ENCODE assay signal across 9 cellular contexts in the genomic region with DNA sequence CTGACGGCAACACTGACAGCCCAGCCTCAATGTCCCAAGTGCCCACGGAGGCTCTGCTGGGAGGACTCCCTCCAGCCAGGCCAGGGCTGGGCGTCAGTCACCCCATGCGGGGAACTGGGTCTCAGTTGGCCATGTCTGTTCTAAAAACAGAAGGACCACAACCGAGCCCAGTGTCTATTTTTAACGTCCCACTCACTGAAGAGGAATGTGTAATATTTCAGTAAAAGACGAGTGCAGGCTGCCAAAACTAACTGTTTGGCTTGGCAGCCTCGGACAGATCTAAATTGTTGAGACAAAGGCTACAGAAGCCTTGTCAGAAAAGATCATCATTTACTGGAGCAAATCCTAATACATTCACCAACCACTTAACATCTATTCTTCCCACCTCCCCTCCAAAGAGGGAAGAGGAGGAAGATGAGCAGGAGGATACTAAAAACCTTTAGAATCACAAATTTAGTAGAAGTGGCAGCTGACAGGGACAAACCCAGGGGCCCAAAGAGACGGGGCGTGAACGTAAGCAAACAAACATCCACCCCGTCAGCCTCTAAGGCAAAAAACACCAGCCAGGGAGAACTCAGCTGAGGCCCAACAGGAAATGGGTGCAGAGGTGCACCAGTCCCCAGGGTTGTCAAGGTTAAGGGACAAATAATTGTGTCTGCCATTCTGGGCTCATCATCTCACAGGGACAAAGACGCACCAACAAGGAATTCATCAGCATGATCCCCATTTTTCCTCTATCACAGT. TPM values are rescaled to one million over a fixed set of nuclear protein-coding genes. Genes with fewer than 3 reads are reported as not detected.
A peak's percentile ranks its signal among the peaks of the same experiment; 100 is the strongest.
DNase-seq lines count a peak whose midpoint lies in the region; ATAC-seq and TF ChIP-seq lines count a peak whose summit lies in the region.
"Had no signal": no experiment of that assay in that cellular context is flagged by ENCODE, and none has a peak within 500 bp of the region (broad histone marks: within the 10 kb centered on the region; RNA-seq: fewer than 3 reads in every experiment).

No MANE protein-coding gene starts in this region.

- intact Hi-C loops in left ventricle myocardium inferior (cut with micrococcal nuclease), result no loop called here

- ATAC-seq in GM21786 (IDR thresholded peaks at IDR 0.05; ENCODE audit: unreplicated experiment) (no peak), HG02763 (IDR thresholded peaks at IDR 0.05; ENCODE audit: unreplicated experiment) (no peak)

- peak overlapping the region; percentile 26 for H3K4me3 ChIP-seq in left ventricle myocardium inferior
- peak overlapping the region; percentile 53 for H3K4me3 ChIP-seq in skeletal muscle satellite cell (ENCODE audit: low read length)

- peaks cover 28% of the 10 kb centered on the region for H3K36me3 ChIP-seq in left ventricle myocardium inferior
- H3K36me3 ChIP-seq in skeletal muscle satellite cell (ENCODE audit: insufficient read depth, low read length), result peaks cover 10% of the 10 kb centered on the region
- H3K36me3 ChIP-seq: neutrophil had no signal

- H3K27ac ChIP-seq in left ventricle myocardium inferior (replicated peaks), result peak overlapping the region; percentile 91
- H3K27ac ChIP-seq: neutrophil had no signal

- H3K27me3 ChIP-seq in left ventricle myocardium inferior (ENCODE audit: low read depth), result no peaks in the 10 kb centered on the region
- no peaks in the 10 kb centered on the region for H3K27me3 ChIP-seq in skeletal muscle satellite cell (ENCODE audit: control insufficient read depth, insufficient read depth, low read length)
- H3K27me3 ChIP-seq: neutrophil had no signal

- H3K4me2 ChIP-seq in skeletal muscle satellite cell (ENCODE audit: low read length), result peak overlapping the region; percentile 76

- peak overlapping the region; percentile 74 for H3K9ac ChIP-seq in skeletal muscle satellite cell (ENCODE audit: low read depth, low read length)

- H3K4me1 ChIP-seq in left ventricle myocardium inferior (peaks cover 79% of the 10 kb centered on the region), skeletal muscle satellite cell (ENCODE audit: control insufficient read depth, insufficient read depth, low read length) (peaks cover 44% of the 10 kb centered on the region)

- H3K9me3 ChIP-seq in left ventricle myocardium inferior (replicated peaks), result peaks cover 8% of the 10 kb centered on the region
- H3K9me3 ChIP-seq in skeletal muscle satellite cell (replicated peaks; ENCODE audit: low read length), result no peaks in the 10 kb centered on the region
- H3K9me3 ChIP-seq: neutrophil had no signal

- TF ChIP-seq CTCF in left ventricle myocardium inferior (IDR thresholded peaks at IDR 0.05; ENCODE audit: borderline replicate concordance), result no peak

- peak; percentile 87 for DNase-seq in GM04504 (ENCODE audit: low read depth)
- DNase-seq in amniotic stem cell (lab: John Stamatoyannopoulos, UW), result peak; percentile 80
- DNase-seq in left ventricle myocardium inferior, result peak; percentile 62
- no peak for DNase-seq in activated T-cell treated with anti-CD3 and anti-CD28 coated beads, Interleukin-2, amount 50 U/mL, for 48 hours
- no peak for DNase-seq in activated T-cell treated with anti-CD3 and anti-CD28 coated beads for 4 hours

RNA-seq across cellular contexts. Expression of a gene that starts 18.7 kb away (rescaled TPM):
- 32.7 TPM for total RNA-seq in left ventricle myocardium inferior
- 12.9 and 33.9 TPM in 2 replicates for total RNA-seq in skeletal muscle satellite cell (2012; rRNA removed)

Comparison
In these comparisons a context has a peak if more than half of its experiments do, and no peak if none do; other contexts are left out.
1. DNase-seq: peak in GM04504 (single experiment), amniotic stem cell (single experiment) and left ventricle myocardium inferior (single experiment); none in activated T-cell treated with anti-CD3 and anti-CD28 coated beads, Interleukin-2, amount 50 U/mL, for 48 hours (0 of 2) and activated T-cell treated with anti-CD3 and anti-CD28 coated beads for 4 hours (single experiment).